10 cellular contexts compared by ENCODE assay signal in genomic region chr6:12608016-12608860, GRCh38.
DNase-seq lines count a peak whose midpoint lies in the region; ATAC-seq and TF ChIP-seq lines count a peak whose summit lies in the region.
"Had no signal": no experiment of that assay in that cellular context is flagged by ENCODE, and none has a peak within 500 bp of the region (broad histone marks: within the 10 kb centered on the region; RNA-seq: fewer than 3 reads in every experiment).

No MANE protein-coding gene starts in this region.

- H3K4me3 Mint-ChIP-seq in GM23338: no peak overlapping the region
- H3K4me3 Mint-ChIP-seq: brain had no signal

- no peak overlapping the region for H3K27ac Mint-ChIP-seq in GM23338
- H3K27ac Mint-ChIP-seq: brain had no signal

- H3K27me3 ChIP-seq in GM23338 (ENCODE audit: insufficient read depth): no peaks in the 10 kb centered on the region
- no peaks in the 10 kb centered on the region for H3K27me3 ChIP-seq in suprapubic skin

- peaks cover 9% of the 10 kb centered on the region; the same call in 2 of the 3 replicates for H3K4me1 Mint-ChIP-seq in GM23338

- H3K36me3 ChIP-seq in GM23338 (ENCODE audit: insufficient read depth) (no peaks in the 10 kb centered on the region), suprapubic skin (no peaks in the 10 kb centered on the region)

- H3K9me3 Mint-ChIP-seq in GM23338: no peaks in the 10 kb centered on the region
- H3K9me3 Mint-ChIP-seq: brain had no signal

- H3K27me3 Mint-ChIP-seq in GM23338 (ENCODE audit: insufficient read depth, low read depth, poor library complexity): no peaks in the 10 kb centered on the region

- no peak for ATAC-seq in GM23338
- no peak for ATAC-seq in esophagus mucosa

- no peaks in the 10 kb centered on the region for H4K20me1 ChIP-seq in GM23338 (replicated peaks; ENCODE audit: insufficient read depth)

- WGBS in suprapubic skin: 42% methylated on average over 8 of the region's 8 CpGs

- no peak overlapping the region for H2AFZ ChIP-seq in GM23338

- H3K4me2 ChIP-seq in GM23338: peak overlapping the region; percentile 13; the same call in 1 of the 2 replicates

- H3K79me2 ChIP-seq in GM23338 (replicated peaks; ENCODE audit: insufficient read depth): no peaks in the 10 kb centered on the region

- TF ChIP-seq CTCF in GM12865 (IDR thresholded peaks at IDR 0.05; ENCODE audit: insufficient read depth, low read depth, low read length, missing control alignments): no peak
- no peak for TF ChIP-seq CTCF in GM23338 (conservative IDR thresholded peaks at IDR 0.05; ENCODE audit: low read depth in 2 of 2)
- TF ChIP-seq CTCF in suprapubic skin (IDR thresholded peaks at IDR 0.05): no peak

- DNase-seq in GM12865 (ENCODE audit: low read depth) (peak; percentile 83), GM23338 (ENCODE audit: low spot score) (no peak), LoVo (ENCODE audit: low spot score) (peak; percentile 50), iris pigment epithelial cell (ENCODE audit: low read depth) (peak; percentile 28), NCI-H774 (lab: John Stamatoyannopoulos, UW) (no peak), NCI-H1694 (lab: John Stamatoyannopoulos, UW) (no peak), suprapubic skin (ENCODE audit: low spot score in 2 of 2) (no peak)

- H3K4me1 ChIP-seq in GM23338 (ENCODE audit: insufficient read depth) (peaks cover 12% of the 10 kb centered on the region), suprapubic skin (peaks cover 16% of the 10 kb centered on the region)

- no peak for TF ChIP-seq POLR2A in suprapubic skin (IDR thresholded peaks at IDR 0.05)

- no peaks in the 10 kb centered on the region for H3K36me3 Mint-ChIP-seq in GM23338 (ENCODE audit: low read depth)
- H3K36me3 Mint-ChIP-seq: brain had no signal

- H3K4me3 ChIP-seq in GM12865 (ENCODE audit: low read depth, low read length) (peak overlapping the region; percentile 48), GM23338 (no peak overlapping the region), suprapubic skin (no peak overlapping the region)

- no peaks in the 10 kb centered on the region for H3K9me3 ChIP-seq in suprapubic skin

- H3K9me2 ChIP-seq in GM23338 (ENCODE audit: insufficient read depth): no peaks in the 10 kb centered on the region

- TF ChIP-seq EP300 in suprapubic skin (IDR thresholded peaks at IDR 0.05): no peak

- no peaks in the 10 kb centered on the region for H3F3A ChIP-seq in GM23338 (replicated peaks; ENCODE audit: low read depth)

- H3K27ac ChIP-seq in GM23338 (ENCODE audit: low read depth): no peak overlapping the region
- H3K27ac ChIP-seq in suprapubic skin: no peak overlapping the region
- H3K27ac ChIP-seq: HL-60 had no signal

TF ChIP-seq in GM23338, 12 proteins besides CTCF, POLR2A, EP300 and RAD21 (continues in another document):
- TF ChIP-seq POLR2AphosphoS5 (IDR thresholded peaks at IDR 0.05; ENCODE audit: low read depth) (no peak), ZNF331 (CRISPR knock-in tag; IDR thresholded peaks at IDR 0.05; ENCODE audit: low read depth) (no peak), JUNB (IDR thresholded peaks at IDR 0.05; ENCODE audit: unreplicated experiment) (no peak), ETS1 (IDR thresholded peaks at IDR 0.05) (no peak), EZH2phosphoT487 (IDR thresholded peaks at IDR 0.05; ENCODE audit: unreplicated experiment) (no peak), ZNF462 (CRISPR knock-in tag; IDR thresholded peaks at IDR 0.05) (no peak), STAT1 (IDR thresholded peaks at IDR 0.05; ENCODE audit: unreplicated experiment) (no peak), CREB1 (CRISPR knock-in tag; IDR thresholded peaks at IDR 0.05; ENCODE audit: low read depth) (no peak)
- TF ChIP-seq, protein P1, sequence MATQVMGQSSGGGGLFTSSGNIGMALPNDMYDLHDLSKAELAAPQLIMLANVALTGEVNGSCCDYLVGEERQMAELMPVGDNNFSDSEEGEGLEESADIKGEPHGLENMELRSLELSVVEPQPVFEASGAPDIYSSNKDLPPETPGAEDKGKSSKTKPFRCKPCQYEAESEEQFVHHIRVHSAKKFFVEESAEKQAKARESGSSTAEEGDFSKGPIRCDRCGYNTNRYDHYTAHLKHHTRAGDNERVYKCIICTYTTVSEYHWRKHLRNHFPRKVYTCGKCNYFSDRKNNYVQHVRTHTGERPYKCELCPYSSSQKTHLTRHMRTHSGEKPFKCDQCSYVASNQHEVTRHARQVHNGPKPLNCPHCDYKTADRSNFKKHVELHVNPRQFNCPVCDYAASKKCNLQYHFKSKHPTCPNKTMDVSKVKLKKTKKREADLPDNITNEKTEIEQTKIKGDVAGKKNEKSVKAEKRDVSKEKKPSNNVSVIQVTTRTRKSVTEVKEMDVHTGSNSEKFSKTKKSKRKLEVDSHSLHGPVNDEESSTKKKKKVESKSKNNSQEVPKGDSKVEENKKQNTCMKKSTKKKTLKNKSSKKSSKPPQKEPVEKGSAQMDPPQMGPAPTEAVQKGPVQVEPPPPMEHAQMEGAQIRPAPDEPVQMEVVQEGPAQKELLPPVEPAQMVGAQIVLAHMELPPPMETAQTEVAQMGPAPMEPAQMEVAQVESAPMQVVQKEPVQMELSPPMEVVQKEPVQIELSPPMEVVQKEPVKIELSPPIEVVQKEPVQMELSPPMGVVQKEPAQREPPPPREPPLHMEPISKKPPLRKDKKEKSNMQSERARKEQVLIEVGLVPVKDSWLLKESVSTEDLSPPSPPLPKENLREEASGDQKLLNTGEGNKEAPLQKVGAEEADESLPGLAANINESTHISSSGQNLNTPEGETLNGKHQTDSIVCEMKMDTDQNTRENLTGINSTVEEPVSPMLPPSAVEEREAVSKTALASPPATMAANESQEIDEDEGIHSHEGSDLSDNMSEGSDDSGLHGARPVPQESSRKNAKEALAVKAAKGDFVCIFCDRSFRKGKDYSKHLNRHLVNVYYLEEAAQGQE (IDR thresholded peaks at IDR 0.05; ENCODE audit: unreplicated experiment): no peak

Comparison
In these comparisons a context has a peak if more than half of its experiments do, and no peak if none do; other contexts are left out.
1. DNase-seq: peak in GM12865 (single experiment), LoVo (single experiment) and iris pigment epithelial cell (single experiment); none in GM23338 (single experiment), NCI-H774 (single experiment), NCI-H1694 (single experiment) and suprapubic skin (0 of 2).